Comparison of ENCODE assay signal across 1 cellular context in genomic region chr6:2990179-2990931, GRCh38.
TF ChIP-seq lines count a peak whose summit lies in the region.

No MANE protein-coding gene starts in this region.

TF ChIP-seq in HepG2, 621 proteins besides CTCF, POLR2A, EP300 and RAD21 (continued from another document):
- TF ChIP-seq ZNF784 (CRISPR knock-in tag; IDR thresholded peaks at IDR 0.05; ENCODE audit: borderline replicate concordance) = peak; percentile 38; the same call in 1 of the 2 replicates
- TF ChIP-seq ZNF567 (CRISPR knock-in tag; IDR thresholded peaks at IDR 0.05; ENCODE audit: borderline replicate concordance) = no peak
- peak; percentile 32; the same call in 1 of the 2 replicates for TF ChIP-seq KAT7 (CRISPR knock-in tag; IDR thresholded peaks at IDR 0.05; ENCODE audit: borderline replicate concordance)
- 0 out of 2 replicates have a peak, but pooled peaks have one; percentile 29 for TF ChIP-seq RFXANK (CRISPR knock-in tag; IDR thresholded peaks at IDR 0.05)
- peak; percentile 95 for TF ChIP-seq MAFF (IDR thresholded peaks at IDR 0.05; ENCODE audit: low read depth, low read length)
- TF ChIP-seq SRF (IDR thresholded peaks at IDR 0.05; ENCODE audit: low read depth, low read length) = no peak
